29 cellular contexts compared by ENCODE assay signal in the genomic region with DNA sequence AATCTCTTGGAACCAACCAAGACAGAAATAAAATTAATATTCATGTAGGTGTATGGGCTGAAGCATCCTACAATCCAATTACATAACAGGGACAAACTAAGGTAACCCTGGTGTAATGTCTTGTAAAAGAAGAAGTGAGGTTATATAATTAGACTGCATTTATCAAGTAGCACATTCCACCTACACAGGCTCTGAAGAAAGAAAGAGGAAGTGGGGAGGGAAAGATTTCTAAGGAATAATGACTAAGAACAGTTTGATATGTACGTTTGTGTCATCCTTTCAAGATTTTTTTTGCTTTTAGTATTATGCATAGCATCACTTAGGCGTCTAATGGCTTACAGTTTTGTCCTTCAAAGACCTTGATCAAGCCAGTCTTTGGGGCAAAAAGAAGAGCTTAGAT.
DNase-seq lines count a peak whose midpoint lies in the region; ATAC-seq, FAIRE-seq and TF ChIP-seq lines count a peak whose summit lies in the region.
"Had no signal": no experiment of that assay in that cellular context is flagged by ENCODE, and none has a peak within 500 bp of the region (broad histone marks: within the 10 kb centered on the region; RNA-seq: fewer than 3 reads in every experiment).

No MANE protein-coding gene starts in this region.

- H3K9me3 ChIP-seq in K562 (replicated peaks; ENCODE audit: control insufficient read depth, insufficient read depth, low read depth, low read length) (no peaks in the 10 kb centered on the region), SK-N-SH (no peaks in the 10 kb centered on the region)
- H3K9me3 ChIP-seq: heart left ventricle, spleen, upper lobe of right lung had no signal

- no peaks in the 10 kb centered on the region for H3K36me3 Mint-ChIP-seq in activated T-helper 1 cell treated with anti-CD3 and anti-CD28 coated beads, Interleukin-12 subunit alpha, Interleukin-12 subunit beta, Interleukin-2, Interleukin-4 antibody, amounts not matched to agents 30 ng/mL and 10 ng/mL and 1 ng/mL, durations not matched to agents 14 hours and 24 hours and 36 hours (ENCODE audit: low read depth)
- H3K36me3 Mint-ChIP-seq: activated naive CD4-positive, alpha-beta T cell treated with anti-CD3 and anti-CD28 coated beads, Interleukin-2, amount 50 U/mL, for 24 hours; CD4-positive, CD25-positive, alpha-beta regulatory T cell; naive B cell had no signal

- WGBS in K562 (ENCODE audit: insufficient coverage, low coverage, missing lambda C conversion rate): 0% methylated on average over 2 of the region's 2 CpGs
- WGBS in SK-N-SH (ENCODE audit: low lambda C conversion rate): 67% methylated on average over 2 of the region's 2 CpGs

- H3K79me2 ChIP-seq in K562 (ENCODE audit: control insufficient read depth, insufficient read depth, low read length) (no peaks in the 10 kb centered on the region), SK-N-SH (ENCODE audit: insufficient read depth) (peaks cover 14% of the 10 kb centered on the region)

- H3K4me3 ChIP-seq in K562 (no peak overlapping the region), SK-N-SH (ENCODE audit: low read depth in 2 of 2, low read length in 1 of 2) (no peak overlapping the region)
- H3K4me3 ChIP-seq: heart left ventricle, PC-9, spleen, upper lobe of right lung had no signal

- TF ChIP-seq CTCF in K562 (IDR thresholded peaks at IDR 0.05 in 2 of 3, conservative IDR thresholded peaks at IDR 0.05 in 1 of 3; ENCODE audit: insufficient read depth in 2 of 3, low read depth in 1 of 3, low read length in 3 of 3): no peak
- TF ChIP-seq CTCF in SK-N-SH (IDR thresholded peaks at IDR 0.05): no peak

- POLR2A ChIA-PET in K562 (lab: Yijun Ruan, JAX) (no interaction called here), SK-N-SH (lab: Yijun Ruan, JAX) (no interaction called here)

- in situ Hi-C loops in K562 (cut with MboI): no loop called here

- TF ChIP-seq POLR2A in K562 (conservative IDR thresholded peaks at IDR 0.05): no peak

- no peaks in the 10 kb centered on the region for H3K4me1 ChIP-seq in K562 (replicated peaks in 1 of 2; ENCODE audit: control insufficient read depth in 2 of 2, insufficient read depth in 2 of 2, low read length in 2 of 2)
- H3K4me1 ChIP-seq in SK-N-SH (ENCODE audit: control insufficient read depth in 1 of 2, insufficient read depth in 2 of 2, low read depth in 1 of 2, low read length in 1 of 2): peaks cover 0 to 5% of the 10 kb centered on the region in 2 experiments; a peak in 1 of 4 replicates
- H3K4me1 ChIP-seq: upper lobe of right lung had no signal

- no peak for FAIRE-seq in K562 (lab: Jason Lieb, UNC)
- FAIRE-seq: H1 had no signal

- H3K27me3 ChIP-seq in K562 (ENCODE audit: control insufficient read depth in 2 of 2, insufficient read depth in 2 of 2, low read length in 2 of 2) (no peaks in the 10 kb centered on the region), SK-N-SH (ENCODE audit: insufficient read depth) (no peaks in the 10 kb centered on the region)
- H3K27me3 ChIP-seq: heart left ventricle, spleen, upper lobe of right lung had no signal

- intact Hi-C loops in K562 (cut with micrococcal nuclease): no loop called here
- intact Hi-C loops in activated T-helper 1 cell treated with anti-CD3 and anti-CD28 coated beads, Interleukin-12 subunit alpha, Interleukin-12 subunit beta, Interleukin-2, Interleukin-4 antibody, amounts not matched to agents 30 ng/mL and 10 ng/mL and 1 ng/mL, durations not matched to agents 14 hours and 24 hours and 36 hours (cut with micrococcal nuclease): loop anchor here (5.0 to 10.0 kb wide), 2 partner anchors 59 to 117 kb away; no protein-coding TSS in a partner anchor

- H3K9me2 ChIP-seq in SK-N-SH: no peaks in the 10 kb centered on the region; the same call in 1 of the 2 replicates

- H3F3A ChIP-seq in SK-N-SH (replicated peaks; ENCODE audit: insufficient read depth): no peaks in the 10 kb centered on the region

- no peak overlapping the region for H3K9ac ChIP-seq in K562 (ENCODE audit: insufficient read depth in 1 of 2, low read depth in 2 of 2, low read length in 2 of 2)
- H3K9ac ChIP-seq in SK-N-SH: no peak overlapping the region

- DNase-seq in stimulated activated naive CD8-positive, alpha-beta T cell treated with anti-CD3 and anti-CD28 coated beads, Interleukin-15, Interleukin-2, amounts not matched to agents 100 U/mL and 50 U/mL, for 24 hours: no peak
- DNase-seq in stimulated activated naive CD8-positive, alpha-beta T cell treated with anti-CD3 and anti-CD28 coated beads, Interleukin-15, amount 100 ng/mL, for 72 hours: no peak
- peak; percentile 57 for DNase-seq in NOMO-1 treated with dmso at 0.1 percent for 144 hours (lab: John Stamatoyannopoulos, UW; ENCODE audit: unreplicated experiment)
- no peak for DNase-seq in K562 (ENCODE audit: extremely low read depth in 1 of 4, low spot score in 3 of 4)
- DNase-seq in epidermal melanocyte (ENCODE audit: insufficient read length, low spot score): no peak
- no peak for DNase-seq in SK-N-SH
- no peak for DNase-seq in activated T-helper 1 cell treated with anti-CD3 and anti-CD28 coated beads, Interleukin-12 subunit alpha, Interleukin-12 subunit beta, Interleukin-2, Interleukin-4 antibody, amounts not matched to agents 30 ng/mL and 10 ng/mL and 1 ng/mL, durations not matched to agents 14 hours and 24 hours and 36 hours (ENCODE audit: low spot score)
- DNase-seq: ACHN; activated CD4-positive, alpha-beta T cell treated with anti-CD3 and anti-CD28 coated beads, Interleukin-2, amount 50 U/mL, for 48 hours; aorta; CD4-positive, CD25-positive, alpha-beta regulatory T cell; heart left ventricle; naive B cell; NCI-H2171 treated with DMSO at 0.1 percent for 48 hours; NCI-H69; PC-9; retina; SHP77; spleen; stimulated activated CD4-positive, alpha-beta T cell treated with anti-CD3 and anti-CD28 coated beads, Interleukin-4, amount 100 ng/mL, for 1 hour; T-helper 17 cell; upper lobe of right lung; WERI-Rb-1 had no signal

- CTCF ChIA-PET in K562 (lab: Yijun Ruan, JAX; ENCODE audit: low intra/inter-chr PET ratio) (no interaction called here), SK-N-SH (lab: Yijun Ruan, JAX) (interaction anchor here (0.7 kb wide), 1 partner anchor 9 kb away, joined by 3 read pairs; no protein-coding TSS in a partner anchor)

- H4K20me1 ChIP-seq in K562 (replicated peaks; ENCODE audit: control insufficient read depth, insufficient read depth, low read length): no peaks in the 10 kb centered on the region
- H4K20me1 ChIP-seq in SK-N-SH (ENCODE audit: insufficient read depth): no peaks in the 10 kb centered on the region

- H3K27me3 Mint-ChIP-seq in stimulated activated naive CD8-positive, alpha-beta T cell treated with anti-CD3 and anti-CD28 coated beads, Interleukin-15, amount 100 ng/mL, for 72 hours: peaks cover 11% of the 10 kb centered on the region
- peaks cover 11% of the 10 kb centered on the region for H3K27me3 Mint-ChIP-seq in activated T-helper 1 cell treated with anti-CD3 and anti-CD28 coated beads, Interleukin-12 subunit alpha, Interleukin-12 subunit beta, Interleukin-2, Interleukin-4 antibody, amounts not matched to agents 30 ng/mL and 10 ng/mL and 1 ng/mL, durations not matched to agents 14 hours and 24 hours and 36 hours (ENCODE audit: insufficient read depth)
- H3K27me3 Mint-ChIP-seq: CD4-positive, CD25-positive, alpha-beta regulatory T cell; naive B cell; T-helper 17 cell had no signal

- peak; percentile 21 for ATAC-seq in stimulated activated naive CD8-positive, alpha-beta T cell treated with anti-CD3 and anti-CD28 coated beads, Interleukin-15, Interleukin-2, amounts not matched to agents 100 U/mL and 50 U/mL, for 24 hours
- ATAC-seq in stimulated activated naive CD8-positive, alpha-beta T cell treated with anti-CD3 and anti-CD28 coated beads, Interleukin-15, amount 100 ng/mL, for 72 hours: no peak
- ATAC-seq in K562 (no peak), HG02885 (IDR thresholded peaks at IDR 0.05; ENCODE audit: poor library complexity, unreplicated experiment) (no peak)
- ATAC-seq: heart left ventricle, left lobe of liver, T-helper 17 cell, upper lobe of right lung had no signal

- no peak overlapping the region for H3K27ac Mint-ChIP-seq in stimulated activated naive CD8-positive, alpha-beta T cell treated with anti-CD3 and anti-CD28 coated beads, Interleukin-15, amount 100 ng/mL, for 72 hours
- H3K27ac Mint-ChIP-seq in activated T-helper 1 cell treated with anti-CD3 and anti-CD28 coated beads, Interleukin-12 subunit alpha, Interleukin-12 subunit beta, Interleukin-2, Interleukin-4 antibody, amounts not matched to agents 30 ng/mL and 10 ng/mL and 1 ng/mL, durations not matched to agents 14 hours and 24 hours and 36 hours: no peak overlapping the region
- H3K27ac Mint-ChIP-seq: activated naive CD4-positive, alpha-beta T cell treated with anti-CD3 and anti-CD28 coated beads, Interleukin-2, amount 50 U/mL, for 24 hours; CD4-positive, CD25-positive, alpha-beta regulatory T cell; naive B cell; T-helper 17 cell had no signal

- no peaks in the 10 kb centered on the region for H3K9me3 Mint-ChIP-seq in stimulated activated naive CD8-positive, alpha-beta T cell treated with anti-CD3 and anti-CD28 coated beads, Interleukin-15, amount 100 ng/mL, for 72 hours
- H3K9me3 Mint-ChIP-seq in activated T-helper 1 cell treated with anti-CD3 and anti-CD28 coated beads, Interleukin-12 subunit alpha, Interleukin-12 subunit beta, Interleukin-2, Interleukin-4 antibody, amounts not matched to agents 30 ng/mL and 10 ng/mL and 1 ng/mL, durations not matched to agents 14 hours and 24 hours and 36 hours: no peaks in the 10 kb centered on the region
- H3K9me3 Mint-ChIP-seq: activated naive CD4-positive, alpha-beta T cell treated with anti-CD3 and anti-CD28 coated beads, Interleukin-2, amount 50 U/mL, for 24 hours had no signal

- no peak for TF ChIP-seq EP300 in K562 (IDR thresholded peaks at IDR 0.05; ENCODE audit: low read length)
- no peak for TF ChIP-seq EP300 in SK-N-SH (IDR thresholded peaks at IDR 0.05; ENCODE audit: borderline replicate concordance in 1 of 2, low read depth in 1 of 2, low read length in 1 of 2)

- peaks cover 18% of the 10 kb centered on the region for H3K4me1 Mint-ChIP-seq in stimulated activated naive CD8-positive, alpha-beta T cell treated with anti-CD3 and anti-CD28 coated beads, Interleukin-15, amount 100 ng/mL, for 72 hours
- H3K4me1 Mint-ChIP-seq in activated T-helper 1 cell treated with anti-CD3 and anti-CD28 coated beads, Interleukin-12 subunit alpha, Interleukin-12 subunit beta, Interleukin-2, Interleukin-4 antibody, amounts not matched to agents 30 ng/mL and 10 ng/mL and 1 ng/mL, durations not matched to agents 14 hours and 24 hours and 36 hours (ENCODE audit: low read depth): no peaks in the 10 kb centered on the region
- H3K4me1 Mint-ChIP-seq: activated naive CD4-positive, alpha-beta T cell treated with anti-CD3 and anti-CD28 coated beads, Interleukin-2, amount 50 U/mL, for 24 hours; CD4-positive, CD25-positive, alpha-beta regulatory T cell; naive B cell had no signal

- H3K36me3 ChIP-seq in K562 (ENCODE audit: control insufficient read depth, insufficient read depth, low read length) (no peaks in the 10 kb centered on the region), SK-N-SH (replicated peaks in 1 of 2; ENCODE audit: control insufficient read depth in 1 of 2, insufficient read depth in 2 of 2, low read length in 1 of 2) (no peaks in the 10 kb centered on the region)
- H3K36me3 ChIP-seq: heart left ventricle, spleen, upper lobe of right lung, WERI-Rb-1 had no signal

- BruUV-seq in K562 (replicated peaks; lab: Mats Ljungman, UMichigan): no TSS peak

- H3K4me2 ChIP-seq in K562 (ENCODE audit: insufficient read depth, low read length) (no peak overlapping the region), SK-N-SH (no peak overlapping the region)
- H3K4me2 ChIP-seq: PC-9 had no signal

- H3K27ac ChIP-seq in K562 (ENCODE audit: extremely low read depth, low read depth, low read length): no peak overlapping the region
- no peak overlapping the region for H3K27ac ChIP-seq in SK-N-SH (ENCODE audit: low read depth in 2 of 2, low read length in 1 of 2)
- H3K27ac ChIP-seq: epithelial cell of prostate, heart left ventricle, HL-60, PC-9, spleen, upper lobe of right lung, WERI-Rb-1 had no signal

- no peak for TF ChIP-seq RAD21 in K562 (CRISPR knock-in tag; conservative IDR thresholded peaks at IDR 0.05 in 1 of 2, IDR thresholded peaks at IDR 0.05 in 1 of 2)
- TF ChIP-seq RAD21 in SK-N-SH (IDR thresholded peaks at IDR 0.05; ENCODE audit: low read length): no peak

- no peak overlapping the region for H2AFZ ChIP-seq in K562 (ENCODE audit: low read depth, low read length)
- H2AFZ ChIP-seq in SK-N-SH (ENCODE audit: low read depth): no peak overlapping the region
- H2AFZ ChIP-seq: PC-9 had no signal

- no peaks in the 10 kb centered on the region for H3K9me1 ChIP-seq in K562 (ENCODE audit: control insufficient read depth, insufficient read depth, low read length)

- H3K4me3 Mint-ChIP-seq in stimulated activated naive CD8-positive, alpha-beta T cell treated with anti-CD3 and anti-CD28 coated beads, Interleukin-15, amount 100 ng/mL, for 72 hours: no peak overlapping the region
- no peak overlapping the region for H3K4me3 Mint-ChIP-seq in activated T-helper 1 cell treated with anti-CD3 and anti-CD28 coated beads, Interleukin-12 subunit alpha, Interleukin-12 subunit beta, Interleukin-2, Interleukin-4 antibody, amounts not matched to agents 30 ng/mL and 10 ng/mL and 1 ng/mL, durations not matched to agents 14 hours and 24 hours and 36 hours
- H3K4me3 Mint-ChIP-seq: activated naive CD4-positive, alpha-beta T cell treated with anti-CD3 and anti-CD28 coated beads, Interleukin-2, amount 50 U/mL, for 24 hours; CD4-positive, CD25-positive, alpha-beta regulatory T cell; naive B cell; T-helper 17 cell had no signal
